In genomic region chr21:33539612-33540011, GRCh38 we compare ENCODE assay signal across 18 cellular contexts. TPM values are rescaled to one million over a fixed set of nuclear protein-coding genes. Genes with fewer than 3 reads are reported as not detected.
DNase-seq lines count a peak whose midpoint lies in the region; ATAC-seq, FAIRE-seq and TF ChIP-seq lines count a peak whose summit lies in the region.
"Had no signal": no experiment of that assay in that cellular context is flagged by ENCODE, and none has a peak within 500 bp of the region (broad histone marks: within the 10 kb centered on the region; RNA-seq: fewer than 3 reads in every experiment).

No MANE protein-coding gene starts in this region.

- peaks cover 12% of the 10 kb centered on the region for H3K36me3 ChIP-seq in IMR-90 (ENCODE audit: control insufficient read depth, insufficient read depth, low read length)
- peaks cover 16% of the 10 kb centered on the region for H3K36me3 ChIP-seq in astrocyte (ENCODE audit: insufficient read depth, low read length)
- peaks cover 13 to 46% of the 10 kb centered on the region in 2 experiments for H3K36me3 ChIP-seq in mesenchymal stem cell (ENCODE audit: control insufficient read depth in 1 of 2, insufficient read depth in 2 of 2, low read depth in 1 of 2, low read length in 2 of 2)

- in situ Hi-C loops in IMR-90 (cut with MboI; ENCODE audit: low sequenced_read_pairs), result no loop called here

- H2BK120ac ChIP-seq in IMR-90 (ENCODE audit: low read depth, low read length) (no peak overlapping the region), mesenchymal stem cell (ENCODE audit: low read depth, low read length) (no peak overlapping the region)

- H4K8ac ChIP-seq in IMR-90 (ENCODE audit: low read depth in 2 of 2, low read length in 2 of 2), result no peak overlapping the region
- H4K8ac ChIP-seq in mesenchymal stem cell (ENCODE audit: low read length), result no peak overlapping the region

- H3K4me2 ChIP-seq in IMR-90 (ENCODE audit: low read depth, low read length) (no peak overlapping the region), astrocyte (ENCODE audit: low read length) (no peak overlapping the region), mesenchymal stem cell (ENCODE audit: low read length, poor library complexity, severe bottlenecking) (no peak overlapping the region)

- H3K4ac ChIP-seq in IMR-90 (ENCODE audit: low read depth, low read length), result no peak overlapping the region
- H3K4ac ChIP-seq in mesenchymal stem cell (ENCODE audit: low read depth in 1 of 2, low read length in 2 of 2), result no peak overlapping the region

- H3K14ac ChIP-seq in IMR-90 (replicated peaks; ENCODE audit: low read depth, low read length), result no peak overlapping the region
- no peak overlapping the region for H3K14ac ChIP-seq in mesenchymal stem cell (ENCODE audit: low read length in 2 of 2)

- H3K27ac ChIP-seq in CD4-positive, alpha-beta T cell (ENCODE audit: low read depth, low read length), result no peak overlapping the region
- no peak overlapping the region for H3K27ac ChIP-seq in IMR-90 (ENCODE audit: insufficient read depth, low read length)
- no peak overlapping the region for H3K27ac ChIP-seq in astrocyte (ENCODE audit: low read depth, low read length)
- H3K27ac ChIP-seq in mesenchymal stem cell (ENCODE audit: low read length, poor library complexity, severe bottlenecking), result no peak overlapping the region
- H3K27ac ChIP-seq: ascending aorta had no signal

- H3K18ac ChIP-seq in IMR-90 (ENCODE audit: low read depth, low read length), result no peak overlapping the region
- H3K18ac ChIP-seq in mesenchymal stem cell (ENCODE audit: low read depth in 1 of 2, low read length in 2 of 2), result no peak overlapping the region

- TF ChIP-seq CTCF in CD4-positive, alpha-beta T cell (IDR thresholded peaks at IDR 0.05), result no peak
- TF ChIP-seq CTCF in IMR-90 (conservative IDR thresholded peaks at IDR 0.05; ENCODE audit: low read depth, low read length) (no peak), astrocyte (IDR thresholded peaks at IDR 0.05; ENCODE audit: insufficient read depth, low read depth, low read length) (no peak)

- H3K56ac ChIP-seq in IMR-90 (ENCODE audit: extremely low read depth, insufficient read depth, low read length), result no peak overlapping the region

- H3K9ac ChIP-seq in IMR-90 (ENCODE audit: low read depth, low read length), result no peak overlapping the region
- no peak overlapping the region for H3K9ac ChIP-seq in astrocyte (ENCODE audit: low read length)
- H3K9ac ChIP-seq in mesenchymal stem cell (ENCODE audit: low read length), result peak overlapping the region; percentile 100

- H3K27me3 Mint-ChIP-seq in CD4-positive, alpha-beta T cell, result no peaks in the 10 kb centered on the region
- no peaks in the 10 kb centered on the region for H3K27me3 Mint-ChIP-seq in astrocyte (ENCODE audit: low read depth, unreplicated experiment)
- no peaks in the 10 kb centered on the region for H3K27me3 Mint-ChIP-seq in activated T-helper 2 cell treated with anti-CD3 and anti-CD28 coated beads, Interferon-gamma antibody, Interleukin-2, Interleukin-4, amounts not matched to agents 10 μg/mL and 5 μg/mL and 100 μg/mL, durations not matched to agents 14 hours and 24 hours and 36 hours (ENCODE audit: low read depth)
- H3K27me3 Mint-ChIP-seq: T-cell had no signal

- no peak overlapping the region for H3K4me3 Mint-ChIP-seq in CD4-positive, alpha-beta T cell
- peak overlapping the region; percentile 15 for H3K4me3 Mint-ChIP-seq in astrocyte (ENCODE audit: unreplicated experiment)
- no peak overlapping the region for H3K4me3 Mint-ChIP-seq in activated T-helper 2 cell treated with anti-CD3 and anti-CD28 coated beads, Interferon-gamma antibody, Interleukin-2, Interleukin-4, amounts not matched to agents 10 μg/mL and 5 μg/mL and 100 μg/mL, durations not matched to agents 14 hours and 24 hours and 36 hours (ENCODE audit: low read depth)

- H2BK12ac ChIP-seq in mesenchymal stem cell (ENCODE audit: low read length in 2 of 2), result no peak overlapping the region

- H2AK5ac ChIP-seq in IMR-90 (ENCODE audit: low read depth, low read length) (no peak overlapping the region), mesenchymal stem cell (ENCODE audit: low read length, severe bottlenecking) (no peak overlapping the region)

- H2AFZ ChIP-seq in IMR-90 (replicated peaks; ENCODE audit: low read length, poor library complexity), result no peak overlapping the region
- no peak overlapping the region for H2AFZ ChIP-seq in astrocyte (ENCODE audit: low read depth, low read length)
- no peak overlapping the region for H2AFZ ChIP-seq in mesenchymal stem cell (ENCODE audit: low read depth, low read length)

- POLR2A ChIA-PET in CD4-positive, alpha-beta T cell (lab: Charles Lee), result no interaction called here
- POLR2A ChIA-PET in IMR-90 (lab: Charles Lee; ENCODE audit: unreplicated experiment), result no interaction called here

- H3K79me1 ChIP-seq in IMR-90 (ENCODE audit: low read depth in 1 of 2, low read length in 2 of 2), result peaks cover 8 to 44% of the 10 kb centered on the region in 2 experiments; a peak in 3 of 4 replicates
- peaks cover 12% of the 10 kb centered on the region for H3K79me1 ChIP-seq in mesenchymal stem cell (replicated peaks; ENCODE audit: low read length, poor library complexity, severe bottlenecking)

- H3K4me1 ChIP-seq in IMR-90 (ENCODE audit: control insufficient read depth, insufficient read depth, low read length) (no peaks in the 10 kb centered on the region), astrocyte (ENCODE audit: insufficient read depth, low read length) (peaks cover 3% of the 10 kb centered on the region), mesenchymal stem cell (ENCODE audit: control insufficient read depth, insufficient read depth, low read depth, low read length) (peaks cover 3% of the 10 kb centered on the region)

- DNase-seq in CD4-positive, alpha-beta T cell, result no peak
- DNase-seq in IMR-90 (peak; percentile 67), astrocyte (ENCODE audit: low read depth) (no peak), mesenchymal stem cell (no peak), NCI-H187 treated with DMSO at 0.1 percent for 48 hours (lab: John Stamatoyannopoulos, UW) (no peak), D341Med (ENCODE audit: low spot score) (no peak)
- no peak for DNase-seq in activated T-helper 2 cell treated with anti-CD3 and anti-CD28 coated beads, Interferon-gamma antibody, Interleukin-2, Interleukin-4, amounts not matched to agents 10 μg/mL and 5 μg/mL and 100 μg/mL, durations not matched to agents 14 hours and 24 hours and 36 hours (ENCODE audit: low spot score)
- DNase-seq in central memory CD4-positive, alpha-beta T cell, result no peak
- DNase-seq: activated effector memory CD4-positive, alpha-beta T cell treated with Interleukin-2 at 50 U/mL for 16 hours; cortex of kidney; DMS153; KBM-7; NCI-H1105; NCI-H82; T-cell; tibial artery had no signal

- no peak for ATAC-seq in CD4-positive, alpha-beta T cell (ENCODE audit: poor library complexity)
- no peak for ATAC-seq in IMR-90 (ENCODE audit: low read depth)
- ATAC-seq: T-cell had no signal

- H3K9me1 ChIP-seq in IMR-90 (ENCODE audit: insufficient read depth, low read length), result no peaks in the 10 kb centered on the region

- H2BK5ac ChIP-seq in IMR-90 (ENCODE audit: low read depth, low read length, poor library complexity, severe bottlenecking), result no peak overlapping the region
- no peak overlapping the region for H2BK5ac ChIP-seq in mesenchymal stem cell (ENCODE audit: low read depth, low read length, poor library complexity, severe bottlenecking)

- dilution Hi-C loops in IMR-90 (cut with HindIII; ENCODE audit: low sequenced_read_pairs, unreplicated experiment), result no loop called here

- no peak overlapping the region for H2AK9ac ChIP-seq in IMR-90 (replicated peaks; ENCODE audit: low read depth, low read length, poor library complexity)

- CTCF ChIA-PET in CD4-positive, alpha-beta T cell (lab: Charles Lee), result interaction anchor here (1.4 kb wide), 1 partner anchor 32 kb away, joined by 3 read pairs; no protein-coding TSS in a partner anchor
- CTCF ChIA-PET in IMR-90 (lab: Yijun Ruan, JAX), result no interaction called here

- H2BK15ac ChIP-seq in IMR-90 (ENCODE audit: low read depth, low read length) (no peak overlapping the region), mesenchymal stem cell (ENCODE audit: low read depth, poor library complexity, severe bottlenecking) (no peak overlapping the region)

- no peak overlapping the region for H3K4me3 ChIP-seq in IMR-90 (ENCODE audit: insufficient read depth, low read depth, low read length)
- no peak overlapping the region for H3K4me3 ChIP-seq in astrocyte (ENCODE audit: insufficient read depth, low read depth, low read length)
- no peak overlapping the region for H3K4me3 ChIP-seq in mesenchymal stem cell (ENCODE audit: insufficient read depth in 1 of 2, low read depth in 1 of 2, low read length in 2 of 2)
- H3K4me3 ChIP-seq: ascending aorta, tibial artery had no signal

- no peak for FAIRE-seq in astrocyte (lab: Jason Lieb, UNC)
- FAIRE-seq: endothelial cell of umbilical vein had no signal

- peaks cover 76% of the 10 kb centered on the region for H3K36me3 Mint-ChIP-seq in CD4-positive, alpha-beta T cell (ENCODE audit: low read depth)
- H3K36me3 Mint-ChIP-seq in astrocyte (ENCODE audit: low read depth, unreplicated experiment), result peaks cover 12% of the 10 kb centered on the region
- H3K36me3 Mint-ChIP-seq in activated T-helper 2 cell treated with anti-CD3 and anti-CD28 coated beads, Interferon-gamma antibody, Interleukin-2, Interleukin-4, amounts not matched to agents 10 μg/mL and 5 μg/mL and 100 μg/mL, durations not matched to agents 14 hours and 24 hours and 36 hours (ENCODE audit: low read depth), result peaks cover 69% of the 10 kb centered on the region

- peaks cover 67% of the 10 kb centered on the region for H3K79me2 ChIP-seq in astrocyte (ENCODE audit: insufficient read depth, low read length)

- H4K20me1 ChIP-seq in IMR-90 (ENCODE audit: insufficient read depth, low read length) (peaks cover 18% of the 10 kb centered on the region), astrocyte (ENCODE audit: insufficient read depth, low read length) (peaks cover 14% of the 10 kb centered on the region)

- no peak overlapping the region for H4K5ac ChIP-seq in IMR-90 (ENCODE audit: low read depth, low read length)

- H3K23ac ChIP-seq in IMR-90 (ENCODE audit: low read depth, low read length) (no peak overlapping the region), mesenchymal stem cell (ENCODE audit: low read length in 2 of 2) (no peak overlapping the region)

- H3K9me3 ChIP-seq in CD4-positive, alpha-beta T cell (ENCODE audit: control insufficient read depth, low read length), result no peaks in the 10 kb centered on the region
- H3K9me3 ChIP-seq in IMR-90 (ENCODE audit: control insufficient read depth, insufficient read depth, low read length) (no peaks in the 10 kb centered on the region), astrocyte (ENCODE audit: insufficient read depth, low read depth, low read length) (no peaks in the 10 kb centered on the region), mesenchymal stem cell (ENCODE audit: control insufficient read depth, low read length) (no peaks in the 10 kb centered on the region)
- H3K9me3 ChIP-seq: ascending aorta, tibial artery had no signal

- H3K9me3 Mint-ChIP-seq in CD4-positive, alpha-beta T cell, result no peaks in the 10 kb centered on the region
- H3K9me3 Mint-ChIP-seq in astrocyte (ENCODE audit: unreplicated experiment), result no peaks in the 10 kb centered on the region
- peaks cover 5% of the 10 kb centered on the region for H3K9me3 Mint-ChIP-seq in activated T-helper 2 cell treated with anti-CD3 and anti-CD28 coated beads, Interferon-gamma antibody, Interleukin-2, Interleukin-4, amounts not matched to agents 10 μg/mL and 5 μg/mL and 100 μg/mL, durations not matched to agents 14 hours and 24 hours and 36 hours
- H3K9me3 Mint-ChIP-seq: T-cell had no signal

- TF ChIP-seq POLR2A in IMR-90 (IDR thresholded peaks at IDR 0.05; ENCODE audit: low read depth, low read length), result no peak

- H3K4me1 Mint-ChIP-seq in CD4-positive, alpha-beta T cell (ENCODE audit: low read depth), result peaks cover 36% of the 10 kb centered on the region
- H3K4me1 Mint-ChIP-seq in astrocyte (ENCODE audit: low read depth, unreplicated experiment), result peaks cover 6% of the 10 kb centered on the region
- H3K4me1 Mint-ChIP-seq in activated T-helper 2 cell treated with anti-CD3 and anti-CD28 coated beads, Interferon-gamma antibody, Interleukin-2, Interleukin-4, amounts not matched to agents 10 μg/mL and 5 μg/mL and 100 μg/mL, durations not matched to agents 14 hours and 24 hours and 36 hours (ENCODE audit: low read depth), result peaks cover 23% of the 10 kb centered on the region

- intact Hi-C loops in CD4-positive, alpha-beta T cell (cut with DNase I, micrococcal nuclease), result loop anchor here (5.0 kb wide), 3 partner anchors 48 to 1147 kb away; partner anchors contain the start of genes DONSON (in 1 of the 2), SYNJ1 (in 1 of the 2) and URB1 (in 1 of the 2)
- intact Hi-C loops in IMR-90 (cut with micrococcal nuclease), result no loop called here
- intact Hi-C loops in activated T-helper 2 cell treated with anti-CD3 and anti-CD28 coated beads, Interferon-gamma antibody, Interleukin-2, Interleukin-4, amounts not matched to agents 10 μg/mL and 5 μg/mL and 100 μg/mL, durations not matched to agents 14 hours and 24 hours and 36 hours (cut with micrococcal nuclease), result loop anchor here (5.0 kb wide), 1 partner anchor 312 kb away; the partner anchor contains the start of gene IFNAR2

- no peaks in the 10 kb centered on the region for H3K27me3 ChIP-seq in CD4-positive, alpha-beta T cell (ENCODE audit: control insufficient read depth, insufficient read depth, low read length)
- H3K27me3 ChIP-seq in IMR-90 (ENCODE audit: control insufficient read depth, insufficient read depth, low read length) (no peaks in the 10 kb centered on the region), astrocyte (ENCODE audit: insufficient read depth, low read length) (no peaks in the 10 kb centered on the region), mesenchymal stem cell (ENCODE audit: control insufficient read depth in 1 of 2, insufficient read depth in 1 of 2, low read length in 2 of 2) (no peaks in the 10 kb centered on the region)
- H3K27me3 ChIP-seq: ascending aorta, tibial artery had no signal

- TF ChIP-seq RAD21 in IMR-90 (IDR thresholded peaks at IDR 0.05; ENCODE audit: low read length), result no peak

- WGBS in IMR-90 (ENCODE audit: extremely low coverage in 2 of 2, insufficient read length in 1 of 2), 2 experiments, result no CpG with 5 or more reads among the region's 4 CpGs
- 100% methylated on average over 2 of the region's 4 CpGs for WGBS in mesenchymal stem cell

- H3K27ac Mint-ChIP-seq in CD4-positive, alpha-beta T cell, result peak overlapping the region; percentile 98
- no peak overlapping the region for H3K27ac Mint-ChIP-seq in astrocyte (ENCODE audit: unreplicated experiment)
- H3K27ac Mint-ChIP-seq in activated T-helper 2 cell treated with anti-CD3 and anti-CD28 coated beads, Interferon-gamma antibody, Interleukin-2, Interleukin-4, amounts not matched to agents 10 μg/mL and 5 μg/mL and 100 μg/mL, durations not matched to agents 14 hours and 24 hours and 36 hours, result no peak overlapping the region

- H4K91ac ChIP-seq in IMR-90 (ENCODE audit: insufficient read depth, low read depth, low read length), result no peak overlapping the region
- H4K91ac ChIP-seq in mesenchymal stem cell (ENCODE audit: low read length), result no peak overlapping the region

- no peak overlapping the region for H2BK20ac ChIP-seq in IMR-90 (ENCODE audit: low read depth, low read length)

- BruUV-seq in IMR-90 (replicated peaks; lab: Mats Ljungman, UMichigan), result no TSS peak

RNA-seq across cellular contexts. Expression of gene GART, which starts 2.3 kb away (rescaled TPM):
- total RNA-seq in CD4-positive, alpha-beta T cell, result 10 to 100 TPM; 21.8 to 25.5 TPM
- total RNA-seq in IMR-90 (2012; rRNA removed) (73.8 and 115 TPM in 2 replicates), astrocyte (95.4 and 99.5 TPM in 2 replicates)
- 21.0 and 29.9 TPM in 2 replicates for polyA plus RNA-seq in IMR-90 (2012; rRNA removed)
- 4.9 and 22.6 TPM in 2 replicates for polyA plus RNA-seq in IMR-90 (2012; cell fraction: cytosol; rRNA removed)
- polyA plus RNA-seq in IMR-90 (2012; cell fraction: nucleus; rRNA removed; ENCODE audit: low replicate concordance), result 6.4 and 48.2 TPM in 2 replicates
- 37.6 TPM for polyA plus RNA-seq in mesenchymal stem cell (2013, experiment 1 of 2)
- 37.6 TPM for polyA plus RNA-seq in mesenchymal stem cell (2013, experiment 2 of 2)
- 197 and 199 TPM in 2 replicates for total RNA-seq in activated T-helper 2 cell treated with anti-CD3 and anti-CD28 coated beads, Interferon-gamma antibody, Interleukin-2, Interleukin-4, amounts not matched to agents 10 μg/mL and 5 μg/mL and 100 μg/mL, durations not matched to agents 14 hours and 24 hours and 36 hours

RNA-seq across cellular contexts. Expression of gene SON, which starts 3.2 kb away (rescaled TPM):
- total RNA-seq in CD4-positive, alpha-beta T cell, result 100 to 1,000 TPM; 420 to 438 TPM
- 144 and 146 TPM in 2 replicates for total RNA-seq in IMR-90 (2012; rRNA removed)
- polyA plus RNA-seq in IMR-90 (2012; rRNA removed), result 62.9 and 81.6 TPM in 2 replicates
- polyA plus RNA-seq in IMR-90 (2012; cell fraction: cytosol; rRNA removed), result 21.0 and 28.6 TPM in 2 replicates
- polyA plus RNA-seq in IMR-90 (2012; cell fraction: nucleus; rRNA removed; ENCODE audit: low replicate concordance), result 66.2 and 244 TPM in 2 replicates
- total RNA-seq in astrocyte, result 263 and 290 TPM in 2 replicates
- polyA plus RNA-seq in mesenchymal stem cell (2013, experiment 1 of 2), result 84.8 TPM
- polyA plus RNA-seq in mesenchymal stem cell (2013, experiment 2 of 2), result 81.3 TPM
- total RNA-seq in activated T-helper 2 cell treated with anti-CD3 and anti-CD28 coated beads, Interferon-gamma antibody, Interleukin-2, Interleukin-4, amounts not matched to agents 10 μg/mL and 5 μg/mL and 100 μg/mL, durations not matched to agents 14 hours and 24 hours and 36 hours, result 345 and 376 TPM in 2 replicates

RNA-seq across cellular contexts. Expression of gene DNAJC28, which starts 48.1 kb away (rescaled TPM):
- not detected for total RNA-seq in CD4-positive, alpha-beta T cell
- 0.54 and 1.4 TPM in 2 replicates for total RNA-seq in IMR-90 (2012; rRNA removed)
- polyA plus RNA-seq in IMR-90 (2012; rRNA removed), result 0.60 and 0.65 TPM in 2 replicates
- polyA plus RNA-seq in IMR-90 (2012; cell fraction: cytosol; rRNA removed), result 0.04 and 0.09 TPM in 2 replicates
- 0.03 and 0.21 TPM in 2 replicates for polyA plus RNA-seq in IMR-90 (2012; cell fraction: nucleus; rRNA removed; ENCODE audit: low replicate concordance)
- total RNA-seq in astrocyte, result 2.1 and 2.4 TPM in 2 replicates
- 1.9 TPM for polyA plus RNA-seq in mesenchymal stem cell (2013, experiment 1 of 2)
- polyA plus RNA-seq in mesenchymal stem cell (2013, experiment 2 of 2), result 2.1 TPM
- total RNA-seq in activated T-helper 2 cell treated with anti-CD3 and anti-CD28 coated beads, Interferon-gamma antibody, Interleukin-2, Interleukin-4, amounts not matched to agents 10 μg/mL and 5 μg/mL and 100 μg/mL, durations not matched to agents 14 hours and 24 hours and 36 hours, result 0.16 and 0.37 TPM in 2 replicates

RNA-seq across cellular contexts. Expression of gene DONSON, which starts 48.9 kb away (rescaled TPM):
- 10 to 100 TPM; 11.9 to 13.5 TPM for total RNA-seq in CD4-positive, alpha-beta T cell
- total RNA-seq in IMR-90 (2012; rRNA removed), result 14.3 and 16.7 TPM in 2 replicates
- 16.6 and 17.2 TPM in 2 replicates for polyA plus RNA-seq in IMR-90 (2012; rRNA removed)
- 4.2 and 5.7 TPM in 2 replicates for polyA plus RNA-seq in IMR-90 (2012; cell fraction: cytosol; rRNA removed)
- polyA plus RNA-seq in IMR-90 (2012; cell fraction: nucleus; rRNA removed; ENCODE audit: low replicate concordance), result 7.1 and 32.4 TPM in 2 replicates
- total RNA-seq in astrocyte, result 11.7 and 13.7 TPM in 2 replicates
- 11.2 TPM for polyA plus RNA-seq in mesenchymal stem cell (2013, experiment 1 of 2)
- polyA plus RNA-seq in mesenchymal stem cell (2013, experiment 2 of 2), result 11.9 TPM
- total RNA-seq in activated T-helper 2 cell treated with anti-CD3 and anti-CD28 coated beads, Interferon-gamma antibody, Interleukin-2, Interleukin-4, amounts not matched to agents 10 μg/mL and 5 μg/mL and 100 μg/mL, durations not matched to agents 14 hours and 24 hours and 36 hours, result 40.3 and 41.7 TPM in 2 replicates

RNA-seq across cellular contexts. Expression of gene TMEM50B, which starts 59.8 kb away (rescaled TPM):
- 10 to 100 TPM; 38.4 to 40.3 TPM for total RNA-seq in CD4-positive, alpha-beta T cell
- total RNA-seq in IMR-90 (2012; rRNA removed), result 10.9 and 21.4 TPM in 2 replicates
- polyA plus RNA-seq in IMR-90 (2012; rRNA removed), result 20.1 and 25.9 TPM in 2 replicates
- polyA plus RNA-seq in IMR-90 (2012; cell fraction: cytosol; rRNA removed), result 3.3 and 3.6 TPM in 2 replicates
- polyA plus RNA-seq in IMR-90 (2012; cell fraction: nucleus; rRNA removed; ENCODE audit: low replicate concordance), result 51.2 and 143 TPM in 2 replicates
- total RNA-seq in astrocyte, result 23.1 and 29.7 TPM in 2 replicates
- 22.9 TPM for polyA plus RNA-seq in mesenchymal stem cell (2013, experiment 1 of 2)
- polyA plus RNA-seq in mesenchymal stem cell (2013, experiment 2 of 2), result 24.7 TPM
- total RNA-seq in activated T-helper 2 cell treated with anti-CD3 and anti-CD28 coated beads, Interferon-gamma antibody, Interleukin-2, Interleukin-4, amounts not matched to agents 10 μg/mL and 5 μg/mL and 100 μg/mL, durations not matched to agents 14 hours and 24 hours and 36 hours, result 16.5 and 18.7 TPM in 2 replicates
